In genomic region chr21:42440187-42440792, GRCh38 we compare ENCODE assay signal across 13 cellular contexts. TPM values are rescaled to one million over a fixed set of nuclear protein-coding genes. Genes with fewer than 3 reads are reported as not detected.
DNase-seq lines count a peak whose midpoint lies in the region; ATAC-seq and TF ChIP-seq lines count a peak whose summit lies in the region.
"Had no signal": no experiment of that assay in that cellular context is flagged by ENCODE, and none has a peak within 500 bp of the region (broad histone marks: within the 10 kb centered on the region; RNA-seq: fewer than 3 reads in every experiment).

No MANE protein-coding gene starts in this region.

- no peaks in the 10 kb centered on the region for H3K9me3 Mint-ChIP-seq in CD8-positive, alpha-beta T cell
- H3K9me3 Mint-ChIP-seq in activated naive CD4-positive, alpha-beta T cell treated with anti-CD3 and anti-CD28 coated beads, Interleukin-2, amount 50 U/mL, for 24 hours: no peaks in the 10 kb centered on the region
- no peaks in the 10 kb centered on the region for H3K9me3 Mint-ChIP-seq in progenitor cell of endocrine pancreas (ENCODE audit: low read depth)

- no peak overlapping the region for H3K4me3 ChIP-seq in CD8-positive, alpha-beta T cell (ENCODE audit: low read depth, low read length)
- H3K4me3 ChIP-seq: neural progenitor cell, SJSA1, thyroid gland had no signal

- H3K4me1 ChIP-seq in CD8-positive, alpha-beta T cell (ENCODE audit: insufficient read depth, low read length): peaks cover 26% of the 10 kb centered on the region
- H3K4me1 ChIP-seq: Caco-2, neural progenitor cell, SJSA1, thyroid gland had no signal

- intact Hi-C loops in CD8-positive, alpha-beta T cell (cut with DNase I, micrococcal nuclease): loop anchor here in 1 of 2 experiments (5.0 to 10.0 kb wide), 2 partner anchors 38 to 205 kb away; partner anchors contain the start of gene UBASH3A

- H3K27ac ChIP-seq in CD8-positive, alpha-beta T cell (ENCODE audit: low read depth, low read length): no peak overlapping the region
- H3K27ac ChIP-seq: neural progenitor cell, SJSA1, thyroid gland had no signal

- peak overlapping the region; percentile 84 for H3K27ac Mint-ChIP-seq in CD8-positive, alpha-beta T cell
- H3K27ac Mint-ChIP-seq in activated naive CD4-positive, alpha-beta T cell treated with anti-CD3 and anti-CD28 coated beads, Interleukin-2, amount 50 U/mL, for 24 hours: peak overlapping the region; percentile 19
- H3K27ac Mint-ChIP-seq in progenitor cell of endocrine pancreas: no peak overlapping the region
- H3K27ac Mint-ChIP-seq: neural progenitor cell had no signal

- H3K27me3 Mint-ChIP-seq in CD8-positive, alpha-beta T cell (ENCODE audit: low read depth): no peaks in the 10 kb centered on the region
- no peaks in the 10 kb centered on the region for H3K27me3 Mint-ChIP-seq in activated naive CD4-positive, alpha-beta T cell treated with anti-CD3 and anti-CD28 coated beads, Interleukin-2, amount 50 U/mL, for 24 hours
- peaks cover 20% of the 10 kb centered on the region for H3K27me3 Mint-ChIP-seq in progenitor cell of endocrine pancreas

- no peaks in the 10 kb centered on the region for H3K27me3 ChIP-seq in CD8-positive, alpha-beta T cell (ENCODE audit: insufficient read depth, low read length)
- H3K27me3 ChIP-seq: neural progenitor cell, SJSA1, thyroid gland had no signal

- ATAC-seq in CD8-positive, alpha-beta T cell: no peak
- ATAC-seq in GM18858 (IDR thresholded peaks at IDR 0.05; ENCODE audit: unreplicated experiment): peak; percentile 51
- peak; percentile 76 for ATAC-seq in HG02885 (IDR thresholded peaks at IDR 0.05; ENCODE audit: poor library complexity, unreplicated experiment)

- peaks cover 91% of the 10 kb centered on the region for H3K36me3 Mint-ChIP-seq in CD8-positive, alpha-beta T cell
- peaks cover 34% of the 10 kb centered on the region for H3K36me3 Mint-ChIP-seq in activated naive CD4-positive, alpha-beta T cell treated with anti-CD3 and anti-CD28 coated beads, Interleukin-2, amount 50 U/mL, for 24 hours
- no peaks in the 10 kb centered on the region for H3K36me3 Mint-ChIP-seq in progenitor cell of endocrine pancreas (ENCODE audit: insufficient read depth)
- H3K36me3 Mint-ChIP-seq: neural progenitor cell had no signal

- POLR2A ChIA-PET in CD8-positive, alpha-beta T cell (lab: Charles Lee): interaction anchor here (0.9 kb wide), 1 partner anchor 19 kb away, joined by 3 read pairs; no protein-coding TSS in a partner anchor

- peaks cover 60% of the 10 kb centered on the region for H3K36me3 ChIP-seq in CD8-positive, alpha-beta T cell (ENCODE audit: insufficient read depth, low read length)
- H3K36me3 ChIP-seq: neural progenitor cell, SJSA1, thyroid gland had no signal

- no peak overlapping the region for H3K4me3 Mint-ChIP-seq in CD8-positive, alpha-beta T cell
- no peak overlapping the region for H3K4me3 Mint-ChIP-seq in activated naive CD4-positive, alpha-beta T cell treated with anti-CD3 and anti-CD28 coated beads, Interleukin-2, amount 50 U/mL, for 24 hours
- no peak overlapping the region for H3K4me3 Mint-ChIP-seq in progenitor cell of endocrine pancreas (ENCODE audit: low read depth)
- H3K4me3 Mint-ChIP-seq: neural progenitor cell had no signal

- DNase-seq in CD8-positive, alpha-beta T cell: no peak
- no peak for DNase-seq in DMS114 treated with DMSO at 0.1 percent for 48 hours (lab: John Stamatoyannopoulos, UW; ENCODE audit: unreplicated experiment)
- no peak for DNase-seq in progenitor cell of endocrine pancreas (ENCODE audit: low spot score, unreplicated experiment)
- DNase-seq in SKM-1 treated with dmso at 0.1 percent for 144 hours (lab: John Stamatoyannopoulos, UW; ENCODE audit: unreplicated experiment): no peak
- no peak for DNase-seq in GM03348 (ENCODE audit: low spot score)
- DNase-seq: Caco-2, thyroid gland had no signal

- no peak for TF ChIP-seq CTCF in CD8-positive, alpha-beta T cell (IDR thresholded peaks at IDR 0.05)
- TF ChIP-seq CTCF in progenitor cell of endocrine pancreas (IDR thresholded peaks at IDR 0.05; ENCODE audit: unreplicated experiment): no peak

- CTCF ChIA-PET in CD8-positive, alpha-beta T cell (lab: Charles Lee): no interaction called here

- peaks cover 47% of the 10 kb centered on the region for H3K4me1 Mint-ChIP-seq in CD8-positive, alpha-beta T cell (ENCODE audit: low read depth)
- H3K4me1 Mint-ChIP-seq in activated naive CD4-positive, alpha-beta T cell treated with anti-CD3 and anti-CD28 coated beads, Interleukin-2, amount 50 U/mL, for 24 hours: peaks cover 50% of the 10 kb centered on the region
- H3K4me1 Mint-ChIP-seq in progenitor cell of endocrine pancreas (ENCODE audit: low read depth): no peaks in the 10 kb centered on the region
- H3K4me1 Mint-ChIP-seq: neural progenitor cell had no signal

- H3K9me3 ChIP-seq in CD8-positive, alpha-beta T cell (ENCODE audit: low read length): no peaks in the 10 kb centered on the region
- H3K9me3 ChIP-seq: Caco-2, SJSA1, thyroid gland had no signal

RNA-seq across cellular contexts. Expression of gene UBASH3A, which starts 36.6 kb away (rescaled TPM):
- total RNA-seq in CD8-positive, alpha-beta T cell: 10 to 100 TPM; 62.9 to 63.4 TPM
- total RNA-seq in progenitor cell of endocrine pancreas: not detected in 2 replicates
- total RNA-seq: Caco-2, cardiac septum, SJSA1 had no signal

RNA-seq across cellular contexts. Expression of gene TMPRSS3, which starts 44.4 kb away (rescaled TPM):
- 1 to 10 TPM; 1.2 TPM for total RNA-seq in CD8-positive, alpha-beta T cell
- total RNA-seq in progenitor cell of endocrine pancreas: 10.1 and 14.4 TPM in 2 replicates
- total RNA-seq: Caco-2, cardiac septum had no signal

RNA-seq across cellular contexts. Expression of gene RSPH1, which starts 55.7 kb away (rescaled TPM):
- total RNA-seq in CD8-positive, alpha-beta T cell: under 1 TPM in 1 of 2 experiments, not detected in 1; 0.16 TPM
- 4.4 and 7.1 TPM in 2 replicates for total RNA-seq in progenitor cell of endocrine pancreas
- total RNA-seq: cardiac septum, SJSA1 had no signal

Comparison
In these comparisons a context has a peak if more than half of its experiments do, and no peak if none do; other contexts are left out.
1. RNA of gene UBASH3A, which starts 36.6 kb away (total RNA-seq): 62.9 to 63.4 TPM in CD8-positive, alpha-beta T cell; not detected in progenitor cell of endocrine pancreas; every median in the first group is over 10 times any median in the second.